In the genomic region with DNA sequence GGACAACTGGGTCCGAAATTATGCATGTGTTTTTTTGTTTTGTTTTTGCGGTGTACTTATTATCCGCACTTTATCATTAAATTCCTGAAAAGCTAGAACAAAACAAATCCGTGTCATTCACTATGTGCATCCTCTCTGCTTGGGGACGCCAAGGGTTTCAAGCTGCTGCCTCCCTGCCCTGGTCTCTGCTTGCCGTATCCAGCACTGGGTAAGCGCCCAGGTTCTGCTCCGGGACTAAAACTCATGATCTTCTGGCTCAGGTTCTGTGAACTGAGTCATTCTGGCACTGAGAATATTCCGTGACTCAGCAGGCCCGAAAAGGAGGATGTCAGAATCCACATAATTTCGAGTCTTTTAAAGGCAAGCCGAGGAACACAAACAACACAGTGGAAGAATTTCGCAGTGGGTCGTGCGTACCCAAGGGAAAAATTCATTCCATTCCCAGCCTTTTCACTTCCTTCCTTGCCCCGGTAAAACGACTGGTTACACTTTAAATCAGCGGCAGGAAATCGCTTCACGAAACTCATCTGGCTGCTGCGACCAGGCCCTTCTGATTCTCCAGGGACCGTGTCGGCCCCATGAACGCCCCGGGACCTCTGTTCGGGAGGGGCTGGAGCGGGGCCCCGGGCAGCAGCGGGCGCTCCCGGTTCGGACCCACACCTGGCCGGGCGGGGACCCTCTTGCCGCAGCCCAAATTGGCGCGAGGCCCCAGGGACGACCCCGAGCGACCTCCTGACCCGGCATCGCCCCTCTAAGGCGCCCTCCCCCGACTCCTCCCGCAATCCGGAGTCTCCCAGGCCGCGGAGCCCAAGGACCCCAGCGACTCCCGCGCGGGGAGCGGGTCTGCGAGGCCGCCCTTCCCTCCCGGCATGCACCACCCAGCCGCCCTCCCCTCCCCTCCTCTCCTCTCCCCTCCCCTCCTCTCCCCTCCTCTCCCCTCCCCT, we compare ENCODE assay signal across 1 cellular context.
TF ChIP-seq lines count a peak whose summit lies in the region.

No MANE protein-coding gene starts in this region.

TF ChIP-seq in GM12878, 131 proteins besides CTCF, POLR2A, EP300 and RAD21 (continued from another document and continues in another):
- TF ChIP-seq, protein P1, sequence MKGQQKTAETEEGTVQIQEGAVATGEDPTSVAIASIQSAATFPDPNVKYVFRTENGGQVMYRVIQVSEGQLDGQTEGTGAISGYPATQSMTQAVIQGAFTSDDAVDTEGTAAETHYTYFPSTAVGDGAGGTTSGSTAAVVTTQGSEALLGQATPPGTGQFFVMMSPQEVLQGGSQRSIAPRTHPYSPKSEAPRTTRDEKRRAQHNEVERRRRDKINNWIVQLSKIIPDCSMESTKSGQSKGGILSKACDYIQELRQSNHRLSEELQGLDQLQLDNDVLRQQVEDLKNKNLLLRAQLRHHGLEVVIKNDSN (IDR thresholded peaks at IDR 0.05; ENCODE audit: borderline replicate concordance, extremely low read length, insufficient read depth, low read depth, low read length), result no peak
- TF ChIP-seq ZNF207 (IDR thresholded peaks at IDR 0.05; ENCODE audit: borderline replicate concordance) (0 out of 2 replicates have a peak, but pooled peaks have one; percentile 73), DPF2 (IDR thresholded peaks at IDR 0.05) (peak; percentile 82), SMAD5 (IDR thresholded peaks at IDR 0.05; ENCODE audit: low read depth) (no peak), TAF1 (IDR thresholded peaks at IDR 0.05; ENCODE audit: borderline replicate concordance, low read depth, low read length) (no peak), MXI1 (IDR thresholded peaks at IDR 0.05; ENCODE audit: low read depth, low read length) (no peak), RAD51 (IDR thresholded peaks at IDR 0.05) (no peak), ASH2L (IDR thresholded peaks at IDR 0.05; ENCODE audit: borderline replicate concordance, low read depth) (no peak), KLF5 (IDR thresholded peaks at IDR 0.05; ENCODE audit: partially characterized antibody) (no peak), TCF12 (IDR thresholded peaks at IDR 0.05; ENCODE audit: low read depth, low read length) (no peak; the same call in 1 of the 2 replicates), HCFC1 (IDR thresholded peaks at IDR 0.05; ENCODE audit: low read length) (no peak), FOXK2 (IDR thresholded peaks at IDR 0.05) (no peak), BACH1 (IDR thresholded peaks at IDR 0.05; ENCODE audit: borderline replicate concordance) (peak; percentile 96; the same call in 1 of the 2 replicates), JUND (IDR thresholded peaks at IDR 0.05; ENCODE audit: low read depth, low read length) (no peak), YY1 (IDR thresholded peaks at IDR 0.05; ENCODE audit: low read depth, low read length) (no peak), ESRRA (IDR thresholded peaks at IDR 0.05; ENCODE audit: low read length) (no peak), SPI1 (IDR thresholded peaks at IDR 0.05; ENCODE audit: borderline replicate concordance, insufficient read depth, low read depth, low read length) (peak; percentile 41; the same call in 1 of the 2 replicates), CHD2 (IDR thresholded peaks at IDR 0.05; ENCODE audit: borderline replicate concordance, low read depth, low read length) (no peak; the same call in 1 of the 2 replicates), SRF (IDR thresholded peaks at IDR 0.05; ENCODE audit: low read depth in 2 of 2, low read length in 2 of 2) (no peak), BHLHE40 (IDR thresholded peaks at IDR 0.05; ENCODE audit: borderline replicate concordance in 1 of 2, low read depth in 2 of 2, low read length in 1 of 2) (peak; percentile 20 to 32; a peak in 2 of 4 replicates), STAT1 (conservative IDR thresholded peaks at IDR 0.05) (no peak), NFXL1 (IDR thresholded peaks at IDR 0.05; ENCODE audit: borderline replicate concordance) (no peak), MYB (IDR thresholded peaks at IDR 0.05; ENCODE audit: borderline replicate concordance, low read depth, low read length) (no peak), ETV6 (conservative IDR thresholded peaks at IDR 0.05 in 1 of 2, IDR thresholded peaks at IDR 0.05 in 1 of 2; ENCODE audit: borderline replicate concordance in 1 of 2, low read depth in 1 of 2) (no peak), ZNF217 (IDR thresholded peaks at IDR 0.05) (no peak; the same call in 1 of the 2 replicates)
- TF ChIP-seq, protein P2, sequence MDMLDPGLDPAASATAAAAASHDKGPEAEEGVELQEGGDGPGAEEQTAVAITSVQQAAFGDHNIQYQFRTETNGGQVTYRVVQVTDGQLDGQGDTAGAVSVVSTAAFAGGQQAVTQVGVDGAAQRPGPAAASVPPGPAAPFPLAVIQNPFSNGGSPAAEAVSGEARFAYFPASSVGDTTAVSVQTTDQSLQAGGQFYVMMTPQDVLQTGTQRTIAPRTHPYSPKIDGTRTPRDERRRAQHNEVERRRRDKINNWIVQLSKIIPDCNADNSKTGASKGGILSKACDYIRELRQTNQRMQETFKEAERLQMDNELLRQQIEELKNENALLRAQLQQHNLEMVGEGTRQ (IDR thresholded peaks at IDR 0.05; ENCODE audit: borderline replicate concordance, low read depth, low read length), result no peak
- TF ChIP-seq, protein P3, sequence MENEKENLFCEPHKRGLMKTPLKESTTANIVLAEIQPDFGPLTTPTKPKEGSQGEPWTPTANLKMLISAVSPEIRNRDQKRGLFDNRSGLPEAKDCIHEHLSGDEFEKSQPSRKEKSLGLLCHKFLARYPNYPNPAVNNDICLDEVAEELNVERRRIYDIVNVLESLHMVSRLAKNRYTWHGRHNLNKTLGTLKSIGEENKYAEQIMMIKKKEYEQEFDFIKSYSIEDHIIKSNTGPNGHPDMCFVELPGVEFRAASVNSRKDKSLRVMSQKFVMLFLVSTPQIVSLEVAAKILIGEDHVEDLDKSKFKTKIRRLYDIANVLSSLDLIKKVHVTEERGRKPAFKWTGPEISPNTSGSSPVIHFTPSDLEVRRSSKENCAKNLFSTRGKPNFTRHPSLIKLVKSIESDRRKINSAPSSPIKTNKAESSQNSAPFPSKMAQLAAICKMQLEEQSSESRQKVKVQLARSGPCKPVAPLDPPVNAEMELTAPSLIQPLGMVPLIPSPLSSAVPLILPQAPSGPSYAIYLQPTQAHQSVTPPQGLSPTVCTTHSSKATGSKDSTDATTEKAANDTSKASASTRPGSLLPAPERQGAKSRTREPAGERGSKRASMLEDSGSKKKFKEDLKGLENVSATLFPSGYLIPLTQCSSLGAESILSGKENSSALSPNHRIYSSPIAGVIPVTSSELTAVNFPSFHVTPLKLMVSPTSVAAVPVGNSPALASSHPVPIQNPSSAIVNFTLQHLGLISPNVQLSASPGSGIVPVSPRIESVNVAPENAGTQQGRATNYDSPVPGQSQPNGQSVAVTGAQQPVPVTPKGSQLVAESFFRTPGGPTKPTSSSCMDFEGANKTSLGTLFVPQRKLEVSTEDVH (IDR thresholded peaks at IDR 0.05; ENCODE audit: low read depth, partially characterized antibody), result no peak
- TF ChIP-seq, protein P4, sequence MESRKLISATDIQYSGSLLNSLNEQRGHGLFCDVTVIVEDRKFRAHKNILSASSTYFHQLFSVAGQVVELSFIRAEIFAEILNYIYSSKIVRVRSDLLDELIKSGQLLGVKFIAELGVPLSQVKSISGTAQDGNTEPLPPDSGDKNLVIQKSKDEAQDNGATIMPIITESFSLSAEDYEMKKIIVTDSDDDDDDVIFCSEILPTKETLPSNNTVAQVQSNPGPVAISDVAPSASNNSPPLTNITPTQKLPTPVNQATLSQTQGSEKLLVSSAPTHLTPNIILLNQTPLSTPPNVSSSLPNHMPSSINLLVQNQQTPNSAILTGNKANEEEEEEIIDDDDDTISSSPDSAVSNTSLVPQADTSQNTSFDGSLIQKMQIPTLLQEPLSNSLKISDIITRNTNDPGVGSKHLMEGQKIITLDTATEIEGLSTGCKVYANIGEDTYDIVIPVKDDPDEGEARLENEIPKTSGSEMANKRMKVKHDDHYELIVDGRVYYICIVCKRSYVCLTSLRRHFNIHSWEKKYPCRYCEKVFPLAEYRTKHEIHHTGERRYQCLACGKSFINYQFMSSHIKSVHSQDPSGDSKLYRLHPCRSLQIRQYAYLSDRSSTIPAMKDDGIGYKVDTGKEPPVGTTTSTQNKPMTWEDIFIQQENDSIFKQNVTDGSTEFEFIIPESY (IDR thresholded peaks at IDR 0.05), result no peak
- TF ChIP-seq, protein P5, sequence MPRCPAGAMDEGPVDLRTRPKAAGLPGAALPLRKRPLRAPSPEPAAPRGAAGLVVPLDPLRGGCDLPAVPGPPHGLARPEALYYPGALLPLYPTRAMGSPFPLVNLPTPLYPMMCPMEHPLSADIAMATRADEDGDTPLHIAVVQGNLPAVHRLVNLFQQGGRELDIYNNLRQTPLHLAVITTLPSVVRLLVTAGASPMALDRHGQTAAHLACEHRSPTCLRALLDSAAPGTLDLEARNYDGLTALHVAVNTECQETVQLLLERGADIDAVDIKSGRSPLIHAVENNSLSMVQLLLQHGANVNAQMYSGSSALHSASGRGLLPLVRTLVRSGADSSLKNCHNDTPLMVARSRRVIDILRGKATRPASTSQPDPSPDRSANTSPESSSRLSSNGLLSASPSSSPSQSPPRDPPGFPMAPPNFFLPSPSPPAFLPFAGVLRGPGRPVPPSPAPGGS (IDR thresholded peaks at IDR 0.05; ENCODE audit: borderline replicate concordance, insufficient read depth, low read depth, low read length, poor library complexity, severe bottlenecking), result peak; percentile 18
- TF ChIP-seq, protein P6, sequence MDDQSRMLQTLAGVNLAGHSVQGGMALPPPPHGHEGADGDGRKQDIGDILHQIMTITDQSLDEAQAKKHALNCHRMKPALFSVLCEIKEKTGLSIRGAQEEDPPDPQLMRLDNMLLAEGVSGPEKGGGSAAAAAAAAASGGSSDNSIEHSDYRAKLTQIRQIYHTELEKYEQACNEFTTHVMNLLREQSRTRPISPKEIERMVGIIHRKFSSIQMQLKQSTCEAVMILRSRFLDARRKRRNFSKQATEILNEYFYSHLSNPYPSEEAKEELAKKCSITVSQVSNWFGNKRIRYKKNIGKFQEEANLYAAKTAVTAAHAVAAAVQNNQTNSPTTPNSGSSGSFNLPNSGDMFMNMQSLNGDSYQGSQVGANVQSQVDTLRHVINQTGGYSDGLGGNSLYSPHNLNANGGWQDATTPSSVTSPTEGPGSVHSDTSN (IDR thresholded peaks at IDR 0.05; ENCODE audit: insufficient replicate concordance, low read depth, low read length), result no peak
- TF ChIP-seq, protein P7, sequence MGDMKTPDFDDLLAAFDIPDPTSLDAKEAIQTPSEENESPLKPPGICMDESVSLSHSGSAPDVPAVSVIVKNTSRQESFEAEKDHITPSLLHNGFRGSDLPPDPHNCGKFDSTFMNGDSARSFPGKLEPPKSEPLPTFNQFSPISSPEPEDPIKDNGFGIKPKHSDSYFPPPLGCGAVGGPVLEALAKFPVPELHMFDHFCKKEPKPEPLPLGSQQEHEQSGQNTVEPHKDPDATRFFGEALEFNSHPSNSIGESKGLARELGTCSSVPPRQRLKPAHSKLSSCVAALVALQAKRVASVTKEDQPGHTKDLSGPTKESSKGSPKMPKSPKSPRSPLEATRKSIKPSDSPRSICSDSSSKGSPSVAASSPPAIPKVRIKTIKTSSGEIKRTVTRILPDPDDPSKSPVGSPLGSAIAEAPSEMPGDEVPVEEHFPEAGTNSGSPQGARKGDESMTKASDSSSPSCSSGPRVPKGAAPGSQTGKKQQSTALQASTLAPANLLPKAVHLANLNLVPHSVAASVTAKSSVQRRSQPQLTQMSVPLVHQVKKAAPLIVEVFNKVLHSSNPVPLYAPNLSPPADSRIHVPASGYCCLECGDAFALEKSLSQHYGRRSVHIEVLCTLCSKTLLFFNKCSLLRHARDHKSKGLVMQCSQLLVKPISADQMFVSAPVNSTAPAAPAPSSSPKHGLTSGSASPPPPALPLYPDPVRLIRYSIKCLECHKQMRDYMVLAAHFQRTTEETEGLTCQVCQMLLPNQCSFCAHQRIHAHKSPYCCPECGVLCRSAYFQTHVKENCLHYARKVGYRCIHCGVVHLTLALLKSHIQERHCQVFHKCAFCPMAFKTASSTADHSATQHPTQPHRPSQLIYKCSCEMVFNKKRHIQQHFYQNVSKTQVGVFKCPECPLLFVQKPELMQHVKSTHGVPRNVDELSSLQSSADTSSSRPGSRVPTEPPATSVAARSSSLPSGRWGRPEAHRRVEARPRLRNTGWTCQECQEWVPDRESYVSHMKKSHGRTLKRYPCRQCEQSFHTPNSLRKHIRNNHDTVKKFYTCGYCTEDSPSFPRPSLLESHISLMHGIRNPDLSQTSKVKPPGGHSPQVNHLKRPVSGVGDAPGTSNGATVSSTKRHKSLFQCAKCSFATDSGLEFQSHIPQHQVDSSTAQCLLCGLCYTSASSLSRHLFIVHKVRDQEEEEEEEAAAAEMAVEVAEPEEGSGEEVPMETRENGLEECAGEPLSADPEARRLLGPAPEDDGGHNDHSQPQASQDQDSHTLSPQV (IDR thresholded peaks at IDR 0.05), result no peak
- TF ChIP-seq, protein P8, sequence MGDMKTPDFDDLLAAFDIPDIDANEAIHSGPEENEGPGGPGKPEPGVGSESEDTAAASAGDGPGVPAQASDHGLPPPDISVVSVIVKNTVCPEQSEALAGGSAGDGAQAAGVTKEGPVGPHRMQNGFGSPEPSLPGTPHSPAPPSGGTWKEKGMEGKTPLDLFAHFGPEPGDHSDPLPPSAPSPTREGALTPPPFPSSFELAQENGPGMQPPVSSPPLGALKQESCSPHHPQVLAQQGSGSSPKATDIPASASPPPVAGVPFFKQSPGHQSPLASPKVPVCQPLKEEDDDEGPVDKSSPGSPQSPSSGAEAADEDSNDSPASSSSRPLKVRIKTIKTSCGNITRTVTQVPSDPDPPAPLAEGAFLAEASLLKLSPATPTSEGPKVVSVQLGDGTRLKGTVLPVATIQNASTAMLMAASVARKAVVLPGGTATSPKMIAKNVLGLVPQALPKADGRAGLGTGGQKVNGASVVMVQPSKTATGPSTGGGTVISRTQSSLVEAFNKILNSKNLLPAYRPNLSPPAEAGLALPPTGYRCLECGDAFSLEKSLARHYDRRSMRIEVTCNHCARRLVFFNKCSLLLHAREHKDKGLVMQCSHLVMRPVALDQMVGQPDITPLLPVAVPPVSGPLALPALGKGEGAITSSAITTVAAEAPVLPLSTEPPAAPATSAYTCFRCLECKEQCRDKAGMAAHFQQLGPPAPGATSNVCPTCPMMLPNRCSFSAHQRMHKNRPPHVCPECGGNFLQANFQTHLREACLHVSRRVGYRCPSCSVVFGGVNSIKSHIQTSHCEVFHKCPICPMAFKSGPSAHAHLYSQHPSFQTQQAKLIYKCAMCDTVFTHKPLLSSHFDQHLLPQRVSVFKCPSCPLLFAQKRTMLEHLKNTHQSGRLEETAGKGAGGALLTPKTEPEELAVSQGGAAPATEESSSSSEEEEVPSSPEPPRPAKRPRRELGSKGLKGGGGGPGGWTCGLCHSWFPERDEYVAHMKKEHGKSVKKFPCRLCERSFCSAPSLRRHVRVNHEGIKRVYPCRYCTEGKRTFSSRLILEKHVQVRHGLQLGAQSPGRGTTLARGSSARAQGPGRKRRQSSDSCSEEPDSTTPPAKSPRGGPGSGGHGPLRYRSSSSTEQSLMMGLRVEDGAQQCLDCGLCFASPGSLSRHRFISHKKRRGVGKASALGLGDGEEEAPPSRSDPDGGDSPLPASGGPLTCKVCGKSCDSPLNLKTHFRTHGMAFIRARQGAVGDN (IDR thresholded peaks at IDR 0.05), result 0 out of 2 replicates have a peak, but pooled peaks have one; percentile 5
